Comparison of ENCODE assay signal across 8 cellular contexts in genomic region chr5:96662725-96663513, GRCh38. TPM values are rescaled to one million over a fixed set of nuclear protein-coding genes. Genes with fewer than 3 reads are reported as not detected.
A peak's percentile ranks its signal among the peaks of the same experiment; 100 is the strongest.
DNase-seq lines count a peak whose midpoint lies in the region; ATAC-seq, FAIRE-seq and TF ChIP-seq lines count a peak whose summit lies in the region.

No MANE protein-coding gene starts in this region.

- H3K36me3 ChIP-seq in H1 (ENCODE audit: control insufficient read depth in 2 of 4, insufficient read depth in 4 of 4, low read length in 3 of 4) (no peaks in the 10 kb centered on the region), mesodermal cell (ENCODE audit: control insufficient read depth, insufficient read depth, low read length) (no peaks in the 10 kb centered on the region)

- H3K4me1 Mint-ChIP-seq in activated CD8-positive, alpha-beta memory T cell treated with anti-CD3 and anti-CD28 coated beads, Interleukin-2, amount 10 ng/mL, durations not matched to agents 7 days and 5 days = peaks cover 44% of the 10 kb centered on the region

- FAIRE-seq in H1 (lab: Jason Lieb, UNC) = no peak

- H3K14ac ChIP-seq in H1 (ENCODE audit: insufficient read length) = no peak overlapping the region

- H4K91ac ChIP-seq in H1 (replicated peaks; ENCODE audit: insufficient read length, low read length) = no peak overlapping the region

- no peaks in the 10 kb centered on the region for H3K9me3 Mint-ChIP-seq in activated CD8-positive, alpha-beta memory T cell treated with anti-CD3 and anti-CD28 coated beads, Interleukin-2, amount 10 ng/mL, durations not matched to agents 7 days and 5 days (ENCODE audit: low read depth)

- peak overlapping the region; percentile 3; the same call in 1 of the 2 replicates for H3K18ac ChIP-seq in H1 (ENCODE audit: extremely low read depth, low read length)

- H3K27me3 ChIP-seq in H1 (replicated peaks in 1 of 4; ENCODE audit: control insufficient read depth in 3 of 4, extremely low read depth in 1 of 4, insufficient read depth in 3 of 4, low read length in 3 of 4) = peaks cover 2 to 8% (median 6%) of the 10 kb centered on the region in 4 experiments; a peak in 4 of 7 replicates

- peak overlapping the region; percentile 99 for H3K27ac Mint-ChIP-seq in activated CD8-positive, alpha-beta memory T cell treated with anti-CD3 and anti-CD28 coated beads, Interleukin-2, amount 10 ng/mL, durations not matched to agents 7 days and 5 days

- TF ChIP-seq RAD21 in H1 (IDR thresholded peaks at IDR 0.05 in 1 of 2, conservative IDR thresholded peaks at IDR 0.05 in 1 of 2; ENCODE audit: low read depth in 2 of 2, low read length in 2 of 2) = no peak

- H3K4ac ChIP-seq in H1 (replicated peaks; ENCODE audit: insufficient read length, low read depth, low read length) = no peak overlapping the region

- peak overlapping the region; percentile 61; the same call in 1 of the 2 replicates for H2BK12ac ChIP-seq in H1 (ENCODE audit: low read depth, low read length)

- H3K27ac ChIP-seq in H1 (ENCODE audit: low read depth, low read length) (no peak overlapping the region), mesodermal cell (ENCODE audit: low read depth, low read length, severe bottlenecking) (no peak overlapping the region)

- peak overlapping the region; percentile 92; the same call in 1 of the 2 replicates for H2AFZ ChIP-seq in H1 (ENCODE audit: low read length)

- H3K4me1 ChIP-seq in H1 (replicated peaks in 1 of 4; ENCODE audit: control insufficient read depth in 3 of 4, insufficient read depth in 4 of 4, low read length in 3 of 4) = peaks cover 0 to 2% (median under 1%) of the 10 kb centered on the region in 4 experiments; a peak in 2 of 7 replicates
- peaks cover 12% of the 10 kb centered on the region for H3K4me1 ChIP-seq in mesodermal cell (ENCODE audit: control insufficient read depth, insufficient read depth, low read length, poor library complexity, severe bottlenecking)

- H3K79me1 ChIP-seq in H1 (ENCODE audit: low read depth, low read length) = no peaks in the 10 kb centered on the region

- no peak overlapping the region for H3K23ac ChIP-seq in H1 (ENCODE audit: insufficient read length)

- POLR2A ChIA-PET in H1 (lab: Charles Lee; ENCODE audit: partially characterized antibody) = interaction anchor here (0.9 to 1.8 kb wide), 5 partner anchors 8 to 145 kb away, joined by 3 to 6 read pairs (median 4); partner anchors contain the start of gene ERAP1

- peaks cover 17% of the 10 kb centered on the region for H3K27me3 Mint-ChIP-seq in activated CD8-positive, alpha-beta memory T cell treated with anti-CD3 and anti-CD28 coated beads, Interleukin-2, amount 10 ng/mL, durations not matched to agents 7 days and 5 days

- TF ChIP-seq EP300 in H1 (IDR thresholded peaks at IDR 0.05; ENCODE audit: borderline replicate concordance in 1 of 2, low read depth in 2 of 2, low read length in 2 of 2) = no peak

- H2BK120ac ChIP-seq in H1 (replicated peaks; ENCODE audit: low read depth, low read length) = no peak overlapping the region

- peak overlapping the region; percentile 97 for H3K4me3 Mint-ChIP-seq in activated CD8-positive, alpha-beta memory T cell treated with anti-CD3 and anti-CD28 coated beads, Interleukin-2, amount 10 ng/mL, durations not matched to agents 7 days and 5 days

- no peak for TF ChIP-seq CTCF in H1 (IDR thresholded peaks at IDR 0.05; ENCODE audit: control extremely low read depth in 1 of 3, insufficient read depth in 1 of 3, low read depth in 1 of 3, low read length in 3 of 3)

- no peaks in the 10 kb centered on the region for H3K9me3 ChIP-seq in H1 (ENCODE audit: insufficient read depth in 2 of 2, low read depth in 1 of 2, low read length in 1 of 2)
- H3K9me3 ChIP-seq in mesodermal cell (ENCODE audit: control insufficient read depth, low read length) = no peaks in the 10 kb centered on the region

- H4K5ac ChIP-seq in H1 (ENCODE audit: insufficient read length, low read depth, low read length) = no peak overlapping the region

- H2BK20ac ChIP-seq in H1 (ENCODE audit: low read length) = no peak overlapping the region

- no peak overlapping the region for H3K56ac ChIP-seq in H1 (replicated peaks; ENCODE audit: insufficient read length, low read depth, low read length)

- no peak overlapping the region for H2AK5ac ChIP-seq in H1 (ENCODE audit: low read depth, low read length)

- no peaks in the 10 kb centered on the region for H3K79me2 ChIP-seq in H1 (ENCODE audit: control insufficient read depth in 1 of 2, insufficient read depth in 2 of 2, low read length in 2 of 2)

- H3K23me2 ChIP-seq in H1 (ENCODE audit: low read depth, low read length) = peaks cover 18% of the 10 kb centered on the region

- peak overlapping the region; percentile 77 to 97 for H3K4me2 ChIP-seq in H1 (ENCODE audit: insufficient read depth in 1 of 2, low read depth in 2 of 2, low read length in 2 of 2)

- WGBS in H1 (ENCODE audit: extremely low coverage in 1 of 2, insufficient coverage in 1 of 2, insufficient read length in 1 of 2, insufficient replicate concordance in 2 of 2, low coverage in 1 of 2, low lambda C conversion rate in 2 of 2, missing lambda C conversion rate in 1 of 2), 2 experiments = 2% methylated on average over 37 of the region's 59 CpGs; no CpG with 5 or more reads in 1 of the 2 experiments
- 1 to 2% methylated on average over 43 to 46 of the region's 59 CpGs for WGBS in mesodermal cell (ENCODE audit: insufficient coverage in 2 of 2), 2 experiments

- H3K9ac ChIP-seq in H1 (replicated peaks in 1 of 4; ENCODE audit: extremely low read depth in 1 of 4, low read depth in 3 of 4, low read length in 3 of 4) = peak overlapping the region in 3 of 4 experiments; percentile 31 to 57 (median 45); a peak in 4 of 7 replicates

- H2BK5ac ChIP-seq in H1 (ENCODE audit: low read depth, low read length) = 0 out of 2 replicates have a peak overlapping the region, but pooled peaks have one; percentile 26

- peaks cover 7% of the 10 kb centered on the region for H3K36me3 Mint-ChIP-seq in activated CD8-positive, alpha-beta memory T cell treated with anti-CD3 and anti-CD28 coated beads, Interleukin-2, amount 10 ng/mL, durations not matched to agents 7 days and 5 days

- ATAC-seq in GM19351 (IDR thresholded peaks at IDR 0.05; ENCODE audit: unreplicated experiment) = peak; percentile 63
- ATAC-seq in HG03469 (IDR thresholded peaks at IDR 0.05; ENCODE audit: unreplicated experiment) = peak; percentile 64
- peak; percentile 83 for ATAC-seq in activated CD8-positive, alpha-beta memory T cell treated with anti-CD3 and anti-CD28 coated beads, Interleukin-2, amount 10 ng/mL, durations not matched to agents 7 days and 5 days

- peaks cover 0 to 7% of the 10 kb centered on the region in 2 experiments for H4K20me1 ChIP-seq in H1 (replicated peaks in 1 of 2; ENCODE audit: control insufficient read depth in 1 of 2, insufficient read depth in 2 of 2, low read length in 2 of 2)

- DNase-seq in CD1c-positive myeloid dendritic cell (ENCODE audit: extremely low spot score) (peak; percentile 93), NCI-H748 (lab: John Stamatoyannopoulos, UW; ENCODE audit: unreplicated experiment) (peak; percentile 92), H1 (ENCODE audit: low read depth in 1 of 2, low spot score in 2 of 2) (peak in 1 of 2 experiments; percentile 95)
- DNase-seq in activated CD8-positive, alpha-beta memory T cell treated with anti-CD3 and anti-CD28 coated beads, Interleukin-2, amount 10 ng/mL, durations not matched to agents 7 days and 5 days = peak; percentile 93
- DNase-seq in stimulated activated CD8-positive, alpha-beta memory T cell treated with anti-CD3 and anti-CD28 coated beads, Interleukin-15, amount 100 ng/mL, for 4 hours (ENCODE audit: low read depth in 2 of 2) = peak; percentile 61 to 69

- TF ChIP-seq POLR2A in H1 (IDR thresholded peaks at IDR 0.05; ENCODE audit: control extremely low read depth in 1 of 2, low read depth in 2 of 2, low read length in 2 of 2) = peak in 1 of 2 experiments; percentile 56; a peak in 1 of 3 replicates

- peak overlapping the region; percentile 79 to 92 (median 86) for H3K4me3 ChIP-seq in H1 (ENCODE audit: extremely low read depth in 1 of 4, insufficient read depth in 2 of 4, low read depth in 3 of 4, low read length in 4 of 4)
- H3K4me3 ChIP-seq in mesodermal cell (ENCODE audit: extremely low read depth, insufficient read depth, low read length, poor library complexity, severe bottlenecking) = peak overlapping the region; percentile 74

- H2BK15ac ChIP-seq in H1 (ENCODE audit: low read length) = no peak overlapping the region

- CTCF ChIA-PET in activated CD8-positive, alpha-beta memory T cell treated with anti-CD3 and anti-CD28 coated beads, Interleukin-2, amount 10 ng/mL, durations not matched to agents 7 days and 5 days (lab: Charles Lee) = interaction anchor here (0.7 to 2.4 kb wide), 9 partner anchors 9 to 499 kb away, joined by 3 to 6 read pairs (median 3); no protein-coding TSS in a partner anchor
- CTCF ChIA-PET in H1 (lab: Charles Lee; ENCODE audit: partially characterized antibody) = interaction anchor here (0.7 to 3.2 kb wide), 4 partner anchors 11 to 49 kb away, joined by 3 to 15 read pairs (median 6); no protein-coding TSS in a partner anchor

- H4K8ac ChIP-seq in H1 (ENCODE audit: extremely low read depth, insufficient read depth, low read length) = peak overlapping the region; percentile 69; the same call in 1 of the 2 replicates

TF ChIP-seq in H1, 55 proteins besides CTCF, POLR2A, EP300 and RAD21 (continues in another document):
- peak; percentile 39 for TF ChIP-seq TAF7 (optimal IDR thresholded peaks at IDR 0.05; ENCODE audit: borderline replicate concordance, low read depth, low read length)
- TF ChIP-seq TAF1 (IDR thresholded peaks at IDR 0.05; ENCODE audit: low read depth, low read length) = peak; percentile 59
- peak in 1 of 2 experiments; percentile 90; a peak in 2 of 4 replicates for TF ChIP-seq SIN3A (conservative IDR thresholded peaks at IDR 0.05 in 1 of 2, IDR thresholded peaks at IDR 0.05 in 1 of 2; ENCODE audit: low read depth in 1 of 2, low read length in 2 of 2)
- 0 out of 2 replicates have a peak, but pooled peaks have one; percentile 34 for TF ChIP-seq POLR2AphosphoS5 (IDR thresholded peaks at IDR 0.05; ENCODE audit: low read depth, low read length)
- TF ChIP-seq TBP (IDR thresholded peaks at IDR 0.05; ENCODE audit: low read depth, low read length) = peak; percentile 31

RNA-seq across cellular contexts. Expression of gene CAST, which starts 0.7 kb away (rescaled TPM):
- total RNA-seq in activated CD8-positive, alpha-beta memory T cell treated with anti-CD3 and anti-CD28 coated beads, Interleukin-2, amount 10 ng/mL, durations not matched to agents 7 days and 5 days = 100 to 1,000 TPM; 149 to 173 TPM
- total RNA-seq in H1 (2021; fragmentation: NEBNext Ultra II Directional; extraction: Animal tissue kit (Norgen Biotek cat#: 25700)) = 47.2 and 48.2 TPM in 2 replicates
- 6.6 and 9.0 TPM in 2 replicates for polyA plus RNA-seq in H1 (2011; rRNA removed)
- polyA plus RNA-seq in H1 (2011; cell fraction: cytosol; rRNA removed) = 16.0 TPM
- 18.9 TPM for polyA plus RNA-seq in H1 (2011; cell fraction: nucleus; rRNA removed)
- 23.1 to 34.5 TPM (median 24.7 TPM) in 4 replicates for polyA plus RNA-seq in H1 (2012, experiment 1 of 2)
- 3.1 TPM for polyA plus RNA-seq in H1 (2012, experiment 2 of 2)
- polyA plus RNA-seq in H1 (2013, experiment 1 of 2) = 48.5 TPM
- 41.7 TPM for polyA plus RNA-seq in H1 (2013, experiment 2 of 2)
- 9.7 and 14.7 TPM in 2 replicates for polyA minus RNA-seq in H1 (2011; rRNA and poly(A)+ RNA removed)
- polyA minus RNA-seq in H1 (2011; cell fraction: cytosol; rRNA and poly(A)+ RNA removed) = 13.4 TPM
- 61.8 TPM for polyA minus RNA-seq in H1 (2011; cell fraction: nucleus; rRNA and poly(A)+ RNA removed)
- polyA plus RNA-seq in mesodermal cell (2013, experiment 1 of 2) = 71.9 TPM
- polyA plus RNA-seq in mesodermal cell (2013, experiment 2 of 2) = 84.1 TPM
